ENCODE assay signal across 9 cellular contexts in the genomic region with DNA sequence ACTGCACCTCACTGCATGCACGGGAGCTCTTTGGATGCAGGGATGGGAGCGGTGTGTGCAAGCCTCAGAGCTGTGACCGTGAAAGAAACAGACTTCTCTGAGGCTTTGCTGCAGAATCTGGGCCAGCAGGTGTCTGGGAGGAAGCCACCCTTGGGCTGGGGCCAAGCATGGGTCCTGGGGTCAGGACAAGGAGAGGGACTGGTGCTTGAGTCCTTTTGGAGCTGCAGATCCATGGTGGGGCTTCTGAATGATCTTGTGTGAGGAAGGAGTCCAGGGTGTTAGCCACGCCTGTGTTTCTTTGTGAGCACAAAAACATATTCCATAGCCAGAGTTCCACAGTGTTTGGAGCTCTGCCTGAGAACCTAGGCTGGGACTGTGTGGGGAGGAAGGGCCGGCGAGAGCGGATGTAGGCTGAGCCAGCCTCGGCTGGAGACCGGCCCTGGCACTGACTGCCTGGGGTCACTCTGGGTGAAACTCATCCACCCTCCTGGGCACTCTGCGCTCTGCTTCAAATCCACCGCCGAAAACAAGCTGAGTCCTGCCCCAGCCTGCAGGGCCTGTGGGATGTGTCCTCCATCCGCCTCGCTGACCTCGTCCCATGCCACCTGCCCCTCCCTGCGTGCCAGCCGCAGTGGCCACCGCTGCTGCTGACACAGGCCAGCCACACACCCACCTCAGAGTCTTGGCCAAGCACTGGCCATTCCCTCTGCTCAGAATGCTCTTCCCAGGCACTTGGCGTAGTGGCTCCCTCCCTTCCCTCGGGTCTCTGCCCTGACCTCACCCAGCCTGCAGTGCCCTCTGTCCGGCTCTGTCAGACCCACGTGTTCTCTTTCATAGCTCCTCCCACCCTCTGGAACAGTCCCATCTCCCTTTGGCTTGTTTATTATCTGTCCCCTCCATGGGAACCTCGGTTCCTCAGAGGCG. TPM values are rescaled to one million over a fixed set of nuclear protein-coding genes. Genes with fewer than 3 reads are reported as not detected.
DNase-seq lines count a peak whose midpoint lies in the region; ATAC-seq and TF ChIP-seq lines count a peak whose summit lies in the region.
"Had no signal": no experiment of that assay in that cellular context is flagged by ENCODE, and none has a peak within 500 bp of the region (broad histone marks: within the 10 kb centered on the region; RNA-seq: fewer than 3 reads in every experiment).

No MANE protein-coding gene starts in this region.

- no peaks in the 10 kb centered on the region for H3K9me3 ChIP-seq in naive thymus-derived CD4-positive, alpha-beta T cell (ENCODE audit: control insufficient read depth in 2 of 3, low read length in 3 of 3)

- TF ChIP-seq CTCF in progenitor cell of endocrine pancreas (IDR thresholded peaks at IDR 0.05; ENCODE audit: unreplicated experiment), result no peak

- no peak overlapping the region for H3K4me3 ChIP-seq in naive thymus-derived CD4-positive, alpha-beta T cell (ENCODE audit: low read length)

- H3K9me3 Mint-ChIP-seq in activated naive CD4-positive, alpha-beta T cell treated with anti-CD3 and anti-CD28 coated beads, Interleukin-2, amount 50 U/mL, for 72 hours, result no peaks in the 10 kb centered on the region
- no peaks in the 10 kb centered on the region for H3K9me3 Mint-ChIP-seq in activated naive CD4-positive, alpha-beta T cell treated with anti-CD3 and anti-CD28 coated beads, Interleukin-2, amount 10 ng/mL, durations not matched to agents 7 days and 5 days
- no peaks in the 10 kb centered on the region for H3K9me3 Mint-ChIP-seq in naive thymus-derived CD4-positive, alpha-beta T cell
- no peaks in the 10 kb centered on the region for H3K9me3 Mint-ChIP-seq in progenitor cell of endocrine pancreas (ENCODE audit: low read depth)
- H3K9me3 Mint-ChIP-seq: T-helper 1 cell treated with Interleukin-12 subunit alpha and Interleukin-12 subunit beta and Interleukin-4 antibody, amounts not matched to agents 30 μg/mL and 1 μg/mL, for 36 hours had no signal

- no peak overlapping the region for H3K4me3 Mint-ChIP-seq in activated naive CD4-positive, alpha-beta T cell treated with anti-CD3 and anti-CD28 coated beads, Interleukin-2, amount 10 ng/mL, durations not matched to agents 7 days and 5 days
- H3K4me3 Mint-ChIP-seq in naive thymus-derived CD4-positive, alpha-beta T cell, result peak overlapping the region in 1 of 10 donors; percentile 63
- H3K4me3 Mint-ChIP-seq in progenitor cell of endocrine pancreas (ENCODE audit: low read depth), result no peak overlapping the region
- H3K4me3 Mint-ChIP-seq: T-helper 1 cell treated with Interleukin-12 subunit alpha and Interleukin-12 subunit beta and Interleukin-4 antibody, amounts not matched to agents 30 μg/mL and 1 μg/mL, for 36 hours had no signal

- POLR2A ChIA-PET in naive thymus-derived CD4-positive, alpha-beta T cell (lab: Charles Lee), result interaction anchor here (0.6 to 1.1 kb wide), 3 partner anchors 24 to 940 kb away, joined by 3 to 4 read pairs (median 3); no protein-coding TSS in a partner anchor

- H3K36me3 Mint-ChIP-seq in activated naive CD4-positive, alpha-beta T cell treated with anti-CD3 and anti-CD28 coated beads, Interleukin-2, amount 50 U/mL, for 72 hours, result no peaks in the 10 kb centered on the region
- H3K36me3 Mint-ChIP-seq in activated naive CD4-positive, alpha-beta T cell treated with anti-CD3 and anti-CD28 coated beads, Interleukin-2, amount 10 ng/mL, durations not matched to agents 7 days and 5 days, result no peaks in the 10 kb centered on the region
- H3K36me3 Mint-ChIP-seq in naive thymus-derived CD4-positive, alpha-beta T cell, result peaks cover 0 to 11% (median 8%) of the 10 kb centered on the region in 5 donors
- H3K36me3 Mint-ChIP-seq in progenitor cell of endocrine pancreas (ENCODE audit: insufficient read depth), result peaks cover 3% of the 10 kb centered on the region

- ATAC-seq in activated naive CD4-positive, alpha-beta T cell treated with anti-CD3 and anti-CD28 coated beads, Interleukin-2, amount 50 U/mL, for 72 hours, result no peak
- peak; percentile 26 for ATAC-seq in naive thymus-derived CD4-positive, alpha-beta T cell
- ATAC-seq in HG02588 (IDR thresholded peaks at IDR 0.05; ENCODE audit: unreplicated experiment) (no peak), GM18858 (IDR thresholded peaks at IDR 0.05; ENCODE audit: unreplicated experiment) (no peak)

- H3K27ac ChIP-seq in naive thymus-derived CD4-positive, alpha-beta T cell (ENCODE audit: low read depth, low read length), result no peak overlapping the region

- CTCF ChIA-PET in activated naive CD4-positive, alpha-beta T cell treated with anti-CD3 and anti-CD28 coated beads, Interleukin-2, amount 10 ng/mL, durations not matched to agents 7 days and 5 days (lab: Charles Lee), result no interaction called here
- CTCF ChIA-PET in naive thymus-derived CD4-positive, alpha-beta T cell (lab: Charles Lee), result no interaction called here

- peaks cover 9% of the 10 kb centered on the region for H3K4me1 Mint-ChIP-seq in activated naive CD4-positive, alpha-beta T cell treated with anti-CD3 and anti-CD28 coated beads, Interleukin-2, amount 10 ng/mL, durations not matched to agents 7 days and 5 days
- H3K4me1 Mint-ChIP-seq in naive thymus-derived CD4-positive, alpha-beta T cell, result peaks cover 7 to 57% (median 48%) of the 10 kb centered on the region in 7 donors
- H3K4me1 Mint-ChIP-seq in progenitor cell of endocrine pancreas (ENCODE audit: low read depth), result peaks cover 28% of the 10 kb centered on the region

- H3K27me3 ChIP-seq in naive thymus-derived CD4-positive, alpha-beta T cell (ENCODE audit: control insufficient read depth in 2 of 2, insufficient read depth in 2 of 2, low read length in 2 of 2), result no peaks in the 10 kb centered on the region

- H3K27me3 Mint-ChIP-seq in activated naive CD4-positive, alpha-beta T cell treated with anti-CD3 and anti-CD28 coated beads, Interleukin-2, amount 10 ng/mL, durations not matched to agents 7 days and 5 days, result no peaks in the 10 kb centered on the region
- H3K27me3 Mint-ChIP-seq in naive thymus-derived CD4-positive, alpha-beta T cell, result no peaks in the 10 kb centered on the region
- H3K27me3 Mint-ChIP-seq in progenitor cell of endocrine pancreas, result no peaks in the 10 kb centered on the region

- H3K27ac Mint-ChIP-seq in activated naive CD4-positive, alpha-beta T cell treated with anti-CD3 and anti-CD28 coated beads, Interleukin-2, amount 50 U/mL, for 72 hours, result peak overlapping the region; percentile 12 to 31
- H3K27ac Mint-ChIP-seq in activated naive CD4-positive, alpha-beta T cell treated with anti-CD3 and anti-CD28 coated beads, Interleukin-2, amount 10 ng/mL, durations not matched to agents 7 days and 5 days, result no peak overlapping the region
- H3K27ac Mint-ChIP-seq in naive thymus-derived CD4-positive, alpha-beta T cell, result peak overlapping the region; percentile 4 to 79 (median 57)
- H3K27ac Mint-ChIP-seq in progenitor cell of endocrine pancreas, result no peak overlapping the region
- H3K27ac Mint-ChIP-seq: T-helper 1 cell treated with Interleukin-12 subunit alpha and Interleukin-12 subunit beta and Interleukin-4 antibody, amounts not matched to agents 30 μg/mL and 1 μg/mL, for 36 hours had no signal

- no peak for DNase-seq in activated naive CD4-positive, alpha-beta T cell treated with anti-CD3 and anti-CD28 coated beads, Interleukin-2, amount 50 U/mL, for 72 hours (ENCODE audit: low spot score in 2 of 2)
- no peak for DNase-seq in activated naive CD4-positive, alpha-beta T cell treated with anti-CD3 and anti-CD28 coated beads, Interleukin-2, amount 10 ng/mL, durations not matched to agents 7 days and 5 days
- DNase-seq in fibroblast of peridontal ligament (ENCODE audit: extremely low read depth) (peak; percentile 48), NCI-H446 treated with DMSO at 0.1 percent for 48 hours (lab: John Stamatoyannopoulos, UW) (no peak), progenitor cell of endocrine pancreas (ENCODE audit: low spot score, unreplicated experiment) (no peak)
- DNase-seq in naive thymus-derived CD4-positive, alpha-beta T cell, result no peak

- no peaks in the 10 kb centered on the region for H3K36me3 ChIP-seq in naive thymus-derived CD4-positive, alpha-beta T cell (ENCODE audit: control insufficient read depth in 2 of 3, insufficient read depth in 3 of 3, low read length in 3 of 3)

- intact Hi-C loops in naive thymus-derived CD4-positive, alpha-beta T cell (cut with micrococcal nuclease), result no loop called here

- peaks cover 0 to 6% of the 10 kb centered on the region in 2 donors for H3K4me1 ChIP-seq in naive thymus-derived CD4-positive, alpha-beta T cell (ENCODE audit: control insufficient read depth in 2 of 2, insufficient read depth in 2 of 2, low read length in 2 of 2)

RNA-seq across cellular contexts. Expression of a gene that starts 26.7 kb away (rescaled TPM):
- 10 to 100 TPM; 37.0 to 52.9 TPM for total RNA-seq in activated naive CD4-positive, alpha-beta T cell treated with anti-CD3 and anti-CD28 coated beads, Interleukin-2, amount 50 U/mL, for 72 hours
- total RNA-seq in naive thymus-derived CD4-positive, alpha-beta T cell, result 10 to 100 TPM; 44.4 to 71.3 (median 53.5) TPM
- 10 to 100 TPM; 18.3 to 18.9 TPM for polyA plus RNA-seq in naive thymus-derived CD4-positive, alpha-beta T cell
- total RNA-seq in progenitor cell of endocrine pancreas, result 150 and 158 TPM in 2 replicates

Comparison
In these comparisons a context has a peak if more than half of its experiments do, and no peak if none do; other contexts are left out.
1. H3K27ac Mint-ChIP-seq: peak in activated naive CD4-positive, alpha-beta T cell treated with anti-CD3 and anti-CD28 coated beads, Interleukin-2, amount 50 U/mL, for 72 hours (2 of 2) and naive thymus-derived CD4-positive, alpha-beta T cell (9 of 9); none in activated naive CD4-positive, alpha-beta T cell treated with anti-CD3 and anti-CD28 coated beads, Interleukin-2, amount 10 ng/mL, durations not matched to agents 7 days and 5 days (single experiment) and progenitor cell of endocrine pancreas (single experiment).